Comparison of ENCODE assay signal across 9 cellular contexts in genomic region chr13:112767506-112768471, GRCh38.
DNase-seq lines count a peak whose midpoint lies in the region; ATAC-seq, FAIRE-seq and TF ChIP-seq lines count a peak whose summit lies in the region.
"Had no signal": no experiment of that assay in that cellular context is flagged by ENCODE, and none has a peak within 500 bp of the region (broad histone marks: within the 10 kb centered on the region; RNA-seq: fewer than 3 reads in every experiment).

No MANE protein-coding gene starts in this region.

- DNase-seq in GM12892 (ENCODE audit: insufficient read length) (peak; percentile 76), GM20000 (ENCODE audit: low spot score) (peak; percentile 77), islet precursor cell (peak; percentile 46), SKM-1 treated with dmso at 0.1 percent for 144 hours (lab: John Stamatoyannopoulos, UW; ENCODE audit: unreplicated experiment) (no peak), NCI-H1417 treated with DMSO at 0.1 percent for 48 hours (lab: John Stamatoyannopoulos, UW) (no peak), DMS79 treated with DMSO at 0.1 percent for 48 hours (lab: John Stamatoyannopoulos, UW) (no peak)
- no peak for DNase-seq in activated CD8-positive, alpha-beta memory T cell treated with anti-CD3 and anti-CD28 coated beads for 24 hours
- DNase-seq: PC-3 had no signal

- FAIRE-seq in GM12892 (lab: Jason Lieb, UNC) = peak; percentile 93

- TF ChIP-seq CTCF in GM20000 (IDR thresholded peaks at IDR 0.05; ENCODE audit: extremely low read depth, missing control alignments) = no peak

- ATAC-seq in HG03521 (IDR thresholded peaks at IDR 0.05; ENCODE audit: unreplicated experiment) = peak; percentile 68

- TF ChIP-seq POLR2A in GM12892 (IDR thresholded peaks at IDR 0.05; ENCODE audit: low read depth, low read length) = no peak

Comparison
In these comparisons a context has a peak if more than half of its experiments do, and no peak if none do; other contexts are left out.
1. DNase-seq: peak in GM12892 (single experiment), GM20000 (single experiment) and islet precursor cell (single experiment); none in SKM-1 treated with dmso at 0.1 percent for 144 hours (single experiment), NCI-H1417 treated with DMSO at 0.1 percent for 48 hours (single experiment), activated CD8-positive, alpha-beta memory T cell treated with anti-CD3 and anti-CD28 coated beads for 24 hours (single experiment) and DMS79 treated with DMSO at 0.1 percent for 48 hours (single experiment).